16 cellular contexts compared by ENCODE assay signal in the genomic region with DNA sequence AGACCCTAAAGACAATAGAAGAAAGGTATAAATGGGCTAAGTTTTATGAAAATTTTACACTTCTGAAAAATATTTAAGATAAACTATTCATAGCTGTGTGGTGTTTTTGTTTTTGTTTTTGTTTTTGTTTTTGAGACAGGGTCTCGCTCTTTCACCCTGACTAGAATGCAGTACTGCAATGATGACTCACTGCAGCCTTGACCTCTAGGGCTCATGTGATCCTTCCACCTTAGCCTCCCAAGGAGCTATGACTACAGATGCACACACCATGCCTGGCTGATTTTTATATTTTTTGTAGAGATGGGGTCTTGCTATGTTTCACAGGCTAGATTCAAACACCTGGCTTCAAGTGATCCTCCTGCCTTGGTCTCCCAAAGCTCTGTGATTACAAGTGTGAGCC.
"Had no signal": no experiment of that assay in that cellular context is flagged by ENCODE, and none has a peak within 500 bp of the region (broad histone marks: within the 10 kb centered on the region; RNA-seq: fewer than 3 reads in every experiment).

No MANE protein-coding gene starts in this region.

- H3K27me3 ChIP-seq: right lobe of liver, upper lobe of right lung had no signal

- H3K4me3 ChIP-seq: right lobe of liver, upper lobe of right lung had no signal

- ATAC-seq: natural killer cell treated with Interleukin-12 subunit alpha and Interleukin-12 subunit beta and Interleukin-15 and Interleukin-18, amount 100 ng/mL, for 72 hours; stimulated activated naive CD8-positive, alpha-beta T cell treated with anti-CD3 and anti-CD28 coated beads, Interleukin-15, amount 100 ng/mL, for 72 hours; upper lobe of right lung had no signal

- H3K27me3 Mint-ChIP-seq: natural killer cell treated with Interleukin-12 subunit alpha and Interleukin-12 subunit beta and Interleukin-15 and Interleukin-18, amount 100 ng/mL, for 72 hours; stimulated activated naive CD8-positive, alpha-beta T cell treated with anti-CD3 and anti-CD28 coated beads, Interleukin-15, amount 100 ng/mL, for 72 hours had no signal

- H3K27ac ChIP-seq: right lobe of liver, upper lobe of right lung had no signal

- DNase-seq: activated CD4-positive, alpha-beta T cell treated with anti-CD3 and anti-CD28 coated beads for 1 hour; activated CD4-positive, alpha-beta T cell treated with anti-CD3 and anti-CD28 coated beads, Interleukin-2, amount 50 U/mL, for 4 hours; activated CD8-positive, alpha-beta memory T cell treated with anti-CD3 and anti-CD28 coated beads, Interleukin-2, amount 50 U/mL, for 48 hours; activated naive CD4-positive, alpha-beta T cell treated with anti-CD3 and anti-CD28 coated beads, Interleukin-2, amount 50 U/mL, for 16 hours; amniotic stem cell; central memory CD4-positive, alpha-beta T cell; effector CD8-positive, alpha-beta T cell; foreskin melanocyte; head of caudate nucleus; kidney glomerular epithelial cell; nucleus accumbens; right lobe of liver; stimulated activated naive CD8-positive, alpha-beta T cell treated with anti-CD3 and anti-CD28 coated beads, Interleukin-15, amount 100 ng/mL, for 72 hours; T1000; upper lobe of right lung had no signal

- H3K9me3 Mint-ChIP-seq: natural killer cell treated with Interleukin-12 subunit alpha and Interleukin-12 subunit beta and Interleukin-15 and Interleukin-18, amount 100 ng/mL, for 72 hours; stimulated activated naive CD8-positive, alpha-beta T cell treated with anti-CD3 and anti-CD28 coated beads, Interleukin-15, amount 100 ng/mL, for 72 hours had no signal

- H3K4me3 Mint-ChIP-seq: natural killer cell treated with Interleukin-12 subunit alpha and Interleukin-12 subunit beta and Interleukin-15 and Interleukin-18, amount 100 ng/mL, for 72 hours; stimulated activated naive CD8-positive, alpha-beta T cell treated with anti-CD3 and anti-CD28 coated beads, Interleukin-15, amount 100 ng/mL, for 72 hours had no signal

- H3K27ac Mint-ChIP-seq: natural killer cell treated with Interleukin-12 subunit alpha and Interleukin-12 subunit beta and Interleukin-15 and Interleukin-18, amount 100 ng/mL, for 72 hours had no signal

- H3K9me3 ChIP-seq: right lobe of liver, upper lobe of right lung had no signal
